ENCODE assay signal across 1 cellular context in genomic region chr3:44987318-44987717, GRCh38.
TF ChIP-seq lines count a peak whose summit lies in the region.

No MANE protein-coding gene starts in this region.

TF ChIP-seq in GM12878, 131 proteins besides CTCF, POLR2A, EP300 and RAD21:
- TF ChIP-seq NBN (IDR thresholded peaks at IDR 0.05) (no peak), SKIL (IDR thresholded peaks at IDR 0.05; ENCODE audit: low read depth, poor library complexity, severe bottlenecking) (no peak), ZBED1 (IDR thresholded peaks at IDR 0.05; ENCODE audit: borderline replicate concordance) (no peak), CBX3 (IDR thresholded peaks at IDR 0.05; ENCODE audit: borderline replicate concordance, low read depth) (no peak), RELB (IDR thresholded peaks at IDR 0.05; ENCODE audit: low read depth) (no peak), BHLHE40 (IDR thresholded peaks at IDR 0.05; ENCODE audit: borderline replicate concordance in 1 of 2, low read depth in 2 of 2, low read length in 1 of 2) (no peak), YBX1 (IDR thresholded peaks at IDR 0.05) (no peak), GATAD2B (conservative IDR thresholded peaks at IDR 0.05; ENCODE audit: low read depth) (no peak), BCL11A (IDR thresholded peaks at IDR 0.05; ENCODE audit: low read depth, low read length) (no peak), HDAC6 (IDR thresholded peaks at IDR 0.05; ENCODE audit: unreplicated experiment) (no peak), ZNF217 (IDR thresholded peaks at IDR 0.05) (no peak), BCL3 (IDR thresholded peaks at IDR 0.05; ENCODE audit: borderline replicate concordance, insufficient read depth, low read depth, low read length, poor library complexity, severe bottlenecking) (no peak), NFXL1 (IDR thresholded peaks at IDR 0.05; ENCODE audit: borderline replicate concordance) (no peak), MYC (IDR thresholded peaks at IDR 0.05; ENCODE audit: insufficient read depth, insufficient read length, insufficient replicate concordance, low read length, severe bottlenecking) (no peak), PRDM15 (CRISPR knock-in tag; IDR thresholded peaks at IDR 0.05) (no peak), ZNF207 (IDR thresholded peaks at IDR 0.05; ENCODE audit: borderline replicate concordance) (no peak), RFX5 (IDR thresholded peaks at IDR 0.05; ENCODE audit: low read depth, low read length) (no peak)
- TF ChIP-seq, protein P1, sequence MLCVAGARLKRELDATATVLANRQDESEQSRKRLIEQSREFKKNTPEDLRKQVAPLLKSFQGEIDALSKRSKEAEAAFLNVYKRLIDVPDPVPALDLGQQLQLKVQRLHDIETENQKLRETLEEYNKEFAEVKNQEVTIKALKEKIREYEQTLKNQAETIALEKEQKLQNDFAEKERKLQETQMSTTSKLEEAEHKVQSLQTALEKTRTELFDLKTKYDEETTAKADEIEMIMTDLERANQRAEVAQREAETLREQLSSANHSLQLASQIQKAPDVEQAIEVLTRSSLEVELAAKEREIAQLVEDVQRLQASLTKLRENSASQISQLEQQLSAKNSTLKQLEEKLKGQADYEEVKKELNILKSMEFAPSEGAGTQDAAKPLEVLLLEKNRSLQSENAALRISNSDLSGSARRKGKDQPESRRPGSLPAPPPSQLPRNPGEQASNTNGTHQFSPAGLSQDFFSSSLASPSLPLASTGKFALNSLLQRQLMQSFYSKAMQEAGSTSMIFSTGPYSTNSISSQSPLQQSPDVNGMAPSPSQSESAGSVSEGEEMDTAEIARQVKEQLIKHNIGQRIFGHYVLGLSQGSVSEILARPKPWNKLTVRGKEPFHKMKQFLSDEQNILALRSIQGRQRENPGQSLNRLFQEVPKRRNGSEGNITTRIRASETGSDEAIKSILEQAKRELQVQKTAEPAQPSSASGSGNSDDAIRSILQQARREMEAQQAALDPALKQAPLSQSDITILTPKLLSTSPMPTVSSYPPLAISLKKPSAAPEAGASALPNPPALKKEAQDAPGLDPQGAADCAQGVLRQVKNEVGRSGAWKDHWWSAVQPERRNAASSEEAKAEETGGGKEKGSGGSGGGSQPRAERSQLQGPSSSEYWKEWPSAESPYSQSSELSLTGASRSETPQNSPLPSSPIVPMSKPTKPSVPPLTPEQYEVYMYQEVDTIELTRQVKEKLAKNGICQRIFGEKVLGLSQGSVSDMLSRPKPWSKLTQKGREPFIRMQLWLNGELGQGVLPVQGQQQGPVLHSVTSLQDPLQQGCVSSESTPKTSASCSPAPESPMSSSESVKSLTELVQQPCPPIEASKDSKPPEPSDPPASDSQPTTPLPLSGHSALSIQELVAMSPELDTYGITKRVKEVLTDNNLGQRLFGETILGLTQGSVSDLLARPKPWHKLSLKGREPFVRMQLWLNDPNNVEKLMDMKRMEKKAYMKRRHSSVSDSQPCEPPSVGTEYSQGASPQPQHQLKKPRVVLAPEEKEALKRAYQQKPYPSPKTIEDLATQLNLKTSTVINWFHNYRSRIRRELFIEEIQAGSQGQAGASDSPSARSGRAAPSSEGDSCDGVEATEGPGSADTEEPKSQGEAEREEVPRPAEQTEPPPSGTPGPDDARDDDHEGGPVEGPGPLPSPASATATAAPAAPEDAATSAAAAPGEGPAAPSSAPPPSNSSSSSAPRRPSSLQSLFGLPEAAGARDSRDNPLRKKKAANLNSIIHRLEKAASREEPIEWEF (IDR thresholded peaks at IDR 0.05; ENCODE audit: insufficient replicate concordance, low read depth, low read length): no peak
TF ChIP-seq in GM12878: peak in this region for 0.
